ENCODE assay signal across 21 cellular contexts in the genomic region with DNA sequence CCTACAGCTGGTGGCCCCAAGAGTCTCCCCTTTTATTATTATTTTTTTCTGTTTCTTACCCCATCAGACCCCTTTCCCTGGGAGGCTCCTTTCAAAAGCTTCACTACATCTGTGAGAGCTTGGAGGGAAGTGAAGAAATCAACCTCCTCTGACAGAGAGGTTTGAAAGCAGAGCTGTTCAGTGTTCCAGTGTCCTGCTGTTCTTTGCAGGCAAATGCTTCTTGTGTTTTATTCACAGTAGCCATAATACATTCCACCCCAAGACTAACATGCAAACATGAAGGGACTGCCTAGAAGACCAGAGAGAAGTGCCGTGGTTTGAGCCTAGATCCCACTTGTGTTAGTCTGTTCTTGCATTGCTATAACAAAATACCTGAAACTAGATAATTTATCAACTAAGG.
"Had no signal": no experiment of that assay in that cellular context is flagged by ENCODE, and none has a peak within 500 bp of the region (broad histone marks: within the 10 kb centered on the region; RNA-seq: fewer than 3 reads in every experiment).

No MANE protein-coding gene starts in this region.

- ATAC-seq: activated CD8-positive, alpha-beta memory T cell treated with anti-CD3 and anti-CD28 coated beads, Interleukin-2, amount 10 ng/mL, durations not matched to agents 7 days and 5 days; foreskin keratinocyte; left ventricle myocardium superior; SK-N-SH treated with all-trans-retinoic acid at 6 μM for 48 hours had no signal

- H3K27ac Mint-ChIP-seq: activated CD8-positive, alpha-beta memory T cell treated with anti-CD3 and anti-CD28 coated beads, Interleukin-2, amount 10 ng/mL, durations not matched to agents 7 days and 5 days; activated naive CD4-positive, alpha-beta T cell treated with anti-CD3 and anti-CD28 coated beads, Interleukin-2, amount 10 ng/mL, durations not matched to agents 7 days and 5 days; activated T-cell treated with anti-CD3 and anti-CD28 coated beads, Interleukin-2, amount 50 U/mL, for 24 hours had no signal

- H3K27me3 Mint-ChIP-seq: activated T-cell treated with anti-CD3 and anti-CD28 coated beads, Interleukin-2, amount 50 U/mL, for 24 hours had no signal

- H3K36me3 ChIP-seq: colonic mucosa, esophagus squamous epithelium, neutrophil, right atrium auricular region, suprapubic skin, upper lobe of left lung had no signal

- H3K4me3 ChIP-seq: colonic mucosa, esophagus squamous epithelium, right atrium auricular region, skin epidermis, suprapubic skin, upper lobe of left lung had no signal

- DNase-seq: activated CD4-positive, alpha-beta T cell treated with anti-CD3 and anti-CD28 coated beads, Interleukin-2, amount 50 U/mL, for 48 hours; activated CD8-positive, alpha-beta memory T cell treated with anti-CD3 and anti-CD28 coated beads, Interleukin-2, amount 10 ng/mL, durations not matched to agents 7 days and 5 days; activated naive CD4-positive, alpha-beta T cell treated with anti-CD3 and anti-CD28 coated beads, Interleukin-2, amount 10 ng/mL, durations not matched to agents 7 days and 5 days; activated T-cell treated with anti-CD3 and anti-CD28 coated beads, Interleukin-2, amount 50 U/mL, for 24 hours; caudate nucleus; colonic mucosa; effector CD4-positive, alpha-beta T cell; esophagus squamous epithelium; foreskin keratinocyte; glutamatergic neuron; left ventricle myocardium superior; mesendoderm; posterior cingulate gyrus; stimulated activated CD4-positive, alpha-beta T cell treated with anti-CD3 and anti-CD28 coated beads, Interleukin-4, amount 100 ng/mL, for 24 hours; stimulated activated naive CD4-positive, alpha-beta T cell treated with Interleukin-2 at 50 U/mL for 16 hours; upper lobe of left lung had no signal

- H3K9me3 ChIP-seq: colonic mucosa, esophagus squamous epithelium, neutrophil, right atrium auricular region, suprapubic skin, upper lobe of left lung had no signal

- H3K9me3 Mint-ChIP-seq: activated T-cell treated with anti-CD3 and anti-CD28 coated beads, Interleukin-2, amount 50 U/mL, for 24 hours had no signal

- H3K27ac ChIP-seq: colonic mucosa, esophagus squamous epithelium, foreskin keratinocyte, neutrophil, right atrium auricular region, suprapubic skin, upper lobe of left lung had no signal

- H3K4me3 Mint-ChIP-seq: activated CD8-positive, alpha-beta memory T cell treated with anti-CD3 and anti-CD28 coated beads, Interleukin-2, amount 10 ng/mL, durations not matched to agents 7 days and 5 days; activated naive CD4-positive, alpha-beta T cell treated with anti-CD3 and anti-CD28 coated beads, Interleukin-2, amount 10 ng/mL, durations not matched to agents 7 days and 5 days; activated T-cell treated with anti-CD3 and anti-CD28 coated beads, Interleukin-2, amount 50 U/mL, for 24 hours had no signal

- H3K27me3 ChIP-seq: colonic mucosa, esophagus squamous epithelium, foreskin keratinocyte, neutrophil, right atrium auricular region, suprapubic skin, upper lobe of left lung had no signal
